In genomic region chr1:230940848-230941247, GRCh38 we compare ENCODE assay signal across 22 cellular contexts. TPM values are rescaled to one million over a fixed set of nuclear protein-coding genes. Genes with fewer than 3 reads are reported as not detected.
A peak's percentile ranks its signal among the peaks of the same experiment; 100 is the strongest.
DNase-seq lines count a peak whose midpoint lies in the region; ATAC-seq and TF ChIP-seq lines count a peak whose summit lies in the region.
"Had no signal": no experiment of that assay in that cellular context is flagged by ENCODE, and none has a peak within 500 bp of the region (broad histone marks: within the 10 kb centered on the region; RNA-seq: fewer than 3 reads in every experiment).

No MANE protein-coding gene starts in this region.

- no peaks in the 10 kb centered on the region for H3K9me3 Mint-ChIP-seq in nephron
- no peaks in the 10 kb centered on the region for H3K9me3 Mint-ChIP-seq in activated CD8-positive, alpha-beta memory T cell treated with anti-CD3 and anti-CD28 coated beads, Interleukin-2, amount 10 ng/mL, durations not matched to agents 7 days and 5 days (ENCODE audit: low read depth)
- H3K9me3 Mint-ChIP-seq: activated CD8-positive, alpha-beta T cell treated with anti-CD3 and anti-CD28 coated beads for 36 hours; activated naive CD4-positive, alpha-beta T cell treated with anti-CD3 and anti-CD28 coated beads, Interleukin-2, amount 50 U/mL, for 24 hours; activated T-cell treated with anti-CD3 and anti-CD28 coated beads, Interleukin-2, amount 50 U/mL, for 72 hours; neural crest cell; type B pancreatic cell had no signal

- CTCF ChIA-PET in activated CD8-positive, alpha-beta memory T cell treated with anti-CD3 and anti-CD28 coated beads, Interleukin-2, amount 10 ng/mL, durations not matched to agents 7 days and 5 days (lab: Charles Lee) = no interaction called here

- DNase-seq in AG09319 (ENCODE audit: extremely low read depth, low read depth) (peak; percentile 3), M059J (ENCODE audit: low read depth) (peak; percentile 21), dedifferentiated amniotic fluid mesenchymal stem cell (ENCODE audit: extremely low spot score) (peak; percentile 34), OCI-M1 (lab: John Stamatoyannopoulos, UW) (no peak), GDM1 (lab: John Stamatoyannopoulos, UW) (no peak)
- DNase-seq in activated CD8-positive, alpha-beta memory T cell treated with anti-CD3 and anti-CD28 coated beads, Interleukin-2, amount 10 ng/mL, durations not matched to agents 7 days and 5 days = no peak
- no peak for DNase-seq in activated CD8-positive, alpha-beta memory T cell treated with anti-CD3 and anti-CD28 coated beads for 24 hours
- DNase-seq: activated CD8-positive, alpha-beta T cell treated with anti-CD3 and anti-CD28 coated beads for 36 hours; activated T-cell treated with anti-CD3 and anti-CD28 coated beads, Interleukin-2, amount 50 U/mL, for 72 hours; esophagus squamous epithelium; KG1; NCI-H1092; NCI-H2081 treated with DMSO at 0.1 percent for 48 hours; NCI-H510A treated with DMSO at 0.1 percent for 48 hours; stimulated activated naive CD4-positive, alpha-beta T cell; T-helper 17 cell had no signal

- TF ChIP-seq CTCF in AG09319 (IDR thresholded peaks at IDR 0.05; ENCODE audit: low read depth, low read length) (no peak), nephron (IDR thresholded peaks at IDR 0.05; ENCODE audit: unreplicated experiment in 3 of 3) (no peak)

- no peak overlapping the region for H3K4me3 Mint-ChIP-seq in nephron
- no peak overlapping the region for H3K4me3 Mint-ChIP-seq in activated CD8-positive, alpha-beta memory T cell treated with anti-CD3 and anti-CD28 coated beads, Interleukin-2, amount 10 ng/mL, durations not matched to agents 7 days and 5 days
- H3K4me3 Mint-ChIP-seq: activated CD8-positive, alpha-beta T cell treated with anti-CD3 and anti-CD28 coated beads for 36 hours; activated naive CD4-positive, alpha-beta T cell treated with anti-CD3 and anti-CD28 coated beads, Interleukin-2, amount 50 U/mL, for 24 hours; activated T-cell treated with anti-CD3 and anti-CD28 coated beads, Interleukin-2, amount 50 U/mL, for 72 hours; neural crest cell; T-helper 17 cell; type B pancreatic cell had no signal

- H3K27ac Mint-ChIP-seq in nephron = peak overlapping the region; percentile 49 to 70 (median 58)
- H3K27ac Mint-ChIP-seq in activated CD8-positive, alpha-beta memory T cell treated with anti-CD3 and anti-CD28 coated beads, Interleukin-2, amount 10 ng/mL, durations not matched to agents 7 days and 5 days = no peak overlapping the region
- H3K27ac Mint-ChIP-seq: activated naive CD4-positive, alpha-beta T cell treated with anti-CD3 and anti-CD28 coated beads, Interleukin-2, amount 50 U/mL, for 24 hours; activated T-cell treated with anti-CD3 and anti-CD28 coated beads, Interleukin-2, amount 50 U/mL, for 72 hours; T-helper 17 cell; type B pancreatic cell had no signal

- no peaks in the 10 kb centered on the region for H3K27me3 Mint-ChIP-seq in nephron (ENCODE audit: low read depth)
- no peaks in the 10 kb centered on the region for H3K27me3 Mint-ChIP-seq in activated CD8-positive, alpha-beta memory T cell treated with anti-CD3 and anti-CD28 coated beads, Interleukin-2, amount 10 ng/mL, durations not matched to agents 7 days and 5 days
- H3K27me3 Mint-ChIP-seq: activated CD8-positive, alpha-beta T cell treated with anti-CD3 and anti-CD28 coated beads for 36 hours; activated naive CD4-positive, alpha-beta T cell treated with anti-CD3 and anti-CD28 coated beads, Interleukin-2, amount 50 U/mL, for 24 hours; T-helper 17 cell; type B pancreatic cell had no signal

- H3K4me1 Mint-ChIP-seq in nephron = peaks cover 21% of the 10 kb centered on the region
- H3K4me1 Mint-ChIP-seq in activated CD8-positive, alpha-beta memory T cell treated with anti-CD3 and anti-CD28 coated beads, Interleukin-2, amount 10 ng/mL, durations not matched to agents 7 days and 5 days = peaks cover 16% of the 10 kb centered on the region
- H3K4me1 Mint-ChIP-seq: neural crest cell had no signal

- no peak for ATAC-seq in activated CD8-positive, alpha-beta memory T cell treated with anti-CD3 and anti-CD28 coated beads, Interleukin-2, amount 10 ng/mL, durations not matched to agents 7 days and 5 days
- ATAC-seq: A549; activated CD8-positive, alpha-beta T cell treated with anti-CD3 and anti-CD28 coated beads for 36 hours; activated T-cell treated with anti-CD3 and anti-CD28 coated beads, Interleukin-2, amount 50 U/mL, for 72 hours; Right ventricle myocardium inferior; T-helper 17 cell had no signal

- peaks cover 12% of the 10 kb centered on the region for H3K36me3 Mint-ChIP-seq in nephron (ENCODE audit: low read depth)
- peaks cover 27% of the 10 kb centered on the region for H3K36me3 Mint-ChIP-seq in activated CD8-positive, alpha-beta memory T cell treated with anti-CD3 and anti-CD28 coated beads, Interleukin-2, amount 10 ng/mL, durations not matched to agents 7 days and 5 days

RNA-seq across cellular contexts. Expression of gene TTC13, which starts 37.8 kb away (rescaled TPM):
- total RNA-seq in M059J (2014; rRNA removed; shearing (Covaris generic)) = 15.5 and 18.5 TPM in 2 replicates
- 10 to 100 TPM; 30.8 to 39.2 TPM for total RNA-seq in activated CD8-positive, alpha-beta memory T cell treated with anti-CD3 and anti-CD28 coated beads, Interleukin-2, amount 10 ng/mL, durations not matched to agents 7 days and 5 days

RNA-seq across cellular contexts. Expression of gene ARV1, which starts 38.0 kb away (rescaled TPM):
- total RNA-seq in M059J (2014; rRNA removed; shearing (Covaris generic)) = 19.4 and 31.4 TPM in 2 replicates
- 10 to 100 TPM; 12.9 to 16.0 TPM for total RNA-seq in activated CD8-positive, alpha-beta memory T cell treated with anti-CD3 and anti-CD28 coated beads, Interleukin-2, amount 10 ng/mL, durations not matched to agents 7 days and 5 days

Comparison
In these comparisons a context has a peak if more than half of its experiments do, and no peak if none do; other contexts are left out.
1. DNase-seq: peak in AG09319 (single experiment), M059J (single experiment) and dedifferentiated amniotic fluid mesenchymal stem cell (single experiment); none in OCI-M1 (single experiment), activated CD8-positive, alpha-beta memory T cell treated with anti-CD3 and anti-CD28 coated beads, Interleukin-2, amount 10 ng/mL, durations not matched to agents 7 days and 5 days (single experiment), activated CD8-positive, alpha-beta memory T cell treated with anti-CD3 and anti-CD28 coated beads for 24 hours (single experiment) and GDM1 (single experiment).